ENCODE assay signal across 1 cellular context in the genomic region with DNA sequence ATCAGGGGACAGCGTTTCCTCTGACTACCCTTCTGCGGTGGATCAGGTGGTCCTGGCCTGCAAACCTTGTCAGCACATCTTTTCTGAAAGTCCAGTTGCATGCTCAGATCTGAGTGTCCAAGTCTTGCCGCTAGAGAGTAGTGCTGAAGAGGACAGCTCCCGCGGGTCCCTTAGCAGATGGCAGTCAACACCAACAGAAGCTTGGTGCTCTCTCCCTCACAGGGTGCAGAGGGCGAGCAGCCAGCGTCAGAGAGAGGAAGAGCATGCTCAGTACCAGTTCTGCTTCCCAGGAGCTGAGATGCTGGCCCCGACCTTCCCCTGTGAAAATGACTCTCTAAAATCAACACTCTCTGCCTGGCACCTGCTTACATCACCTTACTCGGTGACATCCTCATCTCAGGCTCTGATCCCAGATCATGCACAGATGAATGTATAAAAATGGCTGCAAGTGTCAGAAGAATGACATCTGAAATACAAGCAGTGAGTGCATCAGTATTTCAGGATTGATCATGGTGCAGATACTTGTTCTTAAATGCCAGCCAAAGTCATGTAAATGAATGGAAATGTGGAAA.
TF ChIP-seq lines count a peak whose summit lies in the region.

No MANE protein-coding gene starts in this region.

TF ChIP-seq in H1, 55 proteins besides CTCF, POLR2A, EP300 and RAD21:
- TF ChIP-seq SUZ12 (IDR thresholded peaks at IDR 0.05; ENCODE audit: low read length), result no peak
- no peak for TF ChIP-seq MAFK (IDR thresholded peaks at IDR 0.05; ENCODE audit: low read depth, low read length)
- TF ChIP-seq RNF2 (IDR thresholded peaks at IDR 0.05; ENCODE audit: borderline replicate concordance, low read depth, low read length, missing control alignments, poor library complexity, severe bottlenecking), result no peak
- no peak for TF ChIP-seq JUND (IDR thresholded peaks at IDR 0.05; ENCODE audit: low read length)
- no peak for TF ChIP-seq NRF1 (IDR thresholded peaks at IDR 0.05; ENCODE audit: low read depth, low read length)
- TF ChIP-seq TAF7 (optimal IDR thresholded peaks at IDR 0.05; ENCODE audit: borderline replicate concordance, low read depth, low read length), result no peak
- TF ChIP-seq, protein P1, sequence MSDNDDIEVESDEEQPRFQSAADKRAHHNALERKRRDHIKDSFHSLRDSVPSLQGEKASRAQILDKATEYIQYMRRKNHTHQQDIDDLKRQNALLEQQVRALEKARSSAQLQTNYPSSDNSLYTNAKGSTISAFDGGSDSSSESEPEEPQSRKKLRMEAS (IDR thresholded peaks at IDR 0.05), result 0 out of 2 replicates have a peak, but pooled peaks have one; percentile 16
- 0 out of 4 replicates have a peak, but pooled peaks of 1 of the 2 experiments have one; percentile 63 for TF ChIP-seq SIN3A (conservative IDR thresholded peaks at IDR 0.05 in 1 of 2, IDR thresholded peaks at IDR 0.05 in 1 of 2; ENCODE audit: low read depth in 1 of 2, low read length in 2 of 2)
- TF ChIP-seq BACH1 (IDR thresholded peaks at IDR 0.05; ENCODE audit: low read length), result no peak
- no peak for TF ChIP-seq RXRA (IDR thresholded peaks at IDR 0.05; ENCODE audit: insufficient read depth, low read depth, low read length)
- TF ChIP-seq, protein P2, sequence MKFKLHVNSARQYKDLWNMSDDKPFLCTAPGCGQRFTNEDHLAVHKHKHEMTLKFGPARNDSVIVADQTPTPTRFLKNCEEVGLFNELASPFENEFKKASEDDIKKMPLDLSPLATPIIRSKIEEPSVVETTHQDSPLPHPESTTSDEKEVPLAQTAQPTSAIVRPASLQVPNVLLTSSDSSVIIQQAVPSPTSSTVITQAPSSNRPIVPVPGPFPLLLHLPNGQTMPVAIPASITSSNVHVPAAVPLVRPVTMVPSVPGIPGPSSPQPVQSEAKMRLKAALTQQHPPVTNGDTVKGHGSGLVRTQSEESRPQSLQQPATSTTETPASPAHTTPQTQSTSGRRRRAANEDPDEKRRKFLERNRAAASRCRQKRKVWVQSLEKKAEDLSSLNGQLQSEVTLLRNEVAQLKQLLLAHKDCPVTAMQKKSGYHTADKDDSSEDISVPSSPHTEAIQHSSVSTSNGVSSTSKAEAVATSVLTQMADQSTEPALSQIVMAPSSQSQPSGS (IDR thresholded peaks at IDR 0.05; ENCODE audit: low read length), result no peak
- TF ChIP-seq CBX5 (IDR thresholded peaks at IDR 0.05; ENCODE audit: low read depth, low read length), result no peak
